Comparison of ENCODE assay signal across 9 cellular contexts in the genomic region with DNA sequence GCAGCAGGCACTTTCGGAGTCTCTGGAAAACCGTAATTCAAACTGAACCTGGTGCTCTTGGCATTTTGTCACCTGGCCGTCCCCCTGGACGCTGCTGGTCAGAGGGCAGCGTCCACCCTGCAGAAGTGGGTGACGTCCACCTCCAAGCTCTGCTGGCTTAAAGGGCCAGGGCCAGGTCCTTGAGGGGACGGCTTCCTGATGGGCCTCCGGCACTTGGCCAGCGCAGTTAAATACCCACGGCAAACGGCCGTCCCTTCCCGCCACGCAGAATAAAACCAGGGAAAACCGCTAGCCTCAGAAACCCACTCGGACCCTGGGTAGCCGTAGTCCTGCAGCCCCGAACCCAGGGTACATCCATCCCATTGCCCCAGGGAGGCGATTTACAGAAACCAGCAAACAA.
DNase-seq lines count a peak whose midpoint lies in the region; ATAC-seq and TF ChIP-seq lines count a peak whose summit lies in the region.
"Had no signal": no experiment of that assay in that cellular context is flagged by ENCODE, and none has a peak within 500 bp of the region (broad histone marks: within the 10 kb centered on the region; RNA-seq: fewer than 3 reads in every experiment).

No MANE protein-coding gene starts in this region.

- peaks cover 15% of the 10 kb centered on the region for H3K36me3 Mint-ChIP-seq in CD8-positive, alpha-beta T cell
- no peaks in the 10 kb centered on the region for H3K36me3 Mint-ChIP-seq in T-helper 17 cell (ENCODE audit: low read depth)

- no peaks in the 10 kb centered on the region for H3K9me3 ChIP-seq in CD8-positive, alpha-beta T cell (ENCODE audit: low read length)
- H3K9me3 ChIP-seq in T-helper 17 cell (ENCODE audit: control insufficient read depth, low read length, poor library complexity, severe bottlenecking) (no peaks in the 10 kb centered on the region), esophagus squamous epithelium (no peaks in the 10 kb centered on the region), spleen (peaks cover 0 to 10% (median 9%) of the 10 kb centered on the region in 8 donors)
- H3K9me3 ChIP-seq: Caco-2 had no signal

- H3K4me1 Mint-ChIP-seq in CD8-positive, alpha-beta T cell (ENCODE audit: low read depth): peaks cover 48% of the 10 kb centered on the region
- peaks cover 28% of the 10 kb centered on the region for H3K4me1 Mint-ChIP-seq in T-helper 17 cell

- ATAC-seq in CD8-positive, alpha-beta T cell: no peak
- no peak for ATAC-seq in T-helper 17 cell
- ATAC-seq: foreskin keratinocyte had no signal

- TF ChIP-seq CTCF in CD8-positive, alpha-beta T cell (IDR thresholded peaks at IDR 0.05): no peak
- TF ChIP-seq CTCF in esophagus squamous epithelium (IDR thresholded peaks at IDR 0.05) (no peak), spleen (IDR thresholded peaks at IDR 0.05 in 8 of 11, conservative IDR thresholded peaks at IDR 0.05 in 3 of 11) (no peak)

- H3K27me3 ChIP-seq in CD8-positive, alpha-beta T cell (ENCODE audit: insufficient read depth, low read length): no peaks in the 10 kb centered on the region
- no peaks in the 10 kb centered on the region for H3K27me3 ChIP-seq in esophagus squamous epithelium
- H3K27me3 ChIP-seq in spleen (replicated peaks in 1 of 7): no peaks in the 10 kb centered on the region
- H3K27me3 ChIP-seq: foreskin keratinocyte had no signal

- peak overlapping the region; percentile 20 for H3K4me3 ChIP-seq in CD8-positive, alpha-beta T cell (ENCODE audit: low read depth, low read length)
- H3K4me3 ChIP-seq in esophagus squamous epithelium (no peak overlapping the region), spleen (peak overlapping the region in 3 of 8 donors; percentile 21 to 58 (median 27))

- H3K4me1 ChIP-seq in CD8-positive, alpha-beta T cell (ENCODE audit: insufficient read depth, low read length): peaks cover 58% of the 10 kb centered on the region
- H3K4me1 ChIP-seq in esophagus squamous epithelium: peaks cover 21 to 51% (median 25%) of the 10 kb centered on the region in 3 donors
- H3K4me1 ChIP-seq in spleen: peaks cover 37 to 64% (median 55%) of the 10 kb centered on the region in 6 donors
- H3K4me1 ChIP-seq: Caco-2, foreskin keratinocyte had no signal

- CTCF ChIA-PET in CD8-positive, alpha-beta T cell (lab: Charles Lee): interaction anchor here (0.6 to 0.9 kb wide), 2 partner anchors 18 to 179 kb away, joined by 3 to 4 read pairs; no protein-coding TSS in a partner anchor

- no peak for DNase-seq in CD8-positive, alpha-beta T cell
- DNase-seq in T-helper 17 cell (no peak), esophagus squamous epithelium (lab: John Stamatoyannopoulos, UW) (no peak), spleen (peak; percentile 82), COLO668 (lab: John Stamatoyannopoulos, UW; ENCODE audit: unreplicated experiment) (no peak), NCI-H128 (lab: John Stamatoyannopoulos, UW; ENCODE audit: unreplicated experiment) (no peak), NCI-H2081 (lab: John Stamatoyannopoulos, UW) (no peak)
- DNase-seq: Caco-2, foreskin keratinocyte had no signal

- H3K27ac ChIP-seq in CD8-positive, alpha-beta T cell (ENCODE audit: low read depth, low read length): peak overlapping the region; percentile 96
- H3K27ac ChIP-seq in esophagus squamous epithelium (peak overlapping the region; percentile 81 to 92 (median 87)), spleen (peak overlapping the region; percentile 74 to 97 (median 93))
- H3K27ac ChIP-seq: foreskin keratinocyte had no signal

- no peak overlapping the region for H3K4me3 Mint-ChIP-seq in CD8-positive, alpha-beta T cell
- peak overlapping the region; percentile 66 for H3K4me3 Mint-ChIP-seq in T-helper 17 cell

- H3K36me3 ChIP-seq in CD8-positive, alpha-beta T cell (ENCODE audit: insufficient read depth, low read length): peaks cover 6% of the 10 kb centered on the region
- H3K36me3 ChIP-seq in esophagus squamous epithelium (peaks cover 0 to 11% (median 2%) of the 10 kb centered on the region in 3 donors), spleen (peaks cover 0 to 14% (median 2%) of the 10 kb centered on the region in 6 donors)

- H3K9me3 Mint-ChIP-seq in CD8-positive, alpha-beta T cell: no peaks in the 10 kb centered on the region

- TF ChIP-seq POLR2A in esophagus squamous epithelium (IDR thresholded peaks at IDR 0.05) (no peak), spleen (IDR thresholded peaks at IDR 0.05) (no peak)

- 89 to 95% methylated on average over 4 to 9 of the region's 19 CpGs for WGBS in esophagus squamous epithelium, 2 donors
- 40 to 83% (median 68%) methylated on average over 12 to 19 of the region's 19 CpGs for WGBS in spleen, 5 donors

- POLR2A ChIA-PET in CD8-positive, alpha-beta T cell (lab: Charles Lee): interaction anchor here (1.2 to 4.2 kb wide), 3 partner anchors 17 to 238 kb away, joined by 3 to 17 read pairs (median 5); a partner anchor contains a TSS

- intact Hi-C loops in CD8-positive, alpha-beta T cell (cut with DNase I, micrococcal nuclease): loop anchor here in 1 of 2 experiments (5.0 to 10.0 kb wide), 2 partner anchors 234 to 239 kb away; a partner anchor contains a TSS
- intact Hi-C loops in esophagus squamous epithelium (cut with DNase I) (no loop called here), spleen (cut with DNase I; ENCODE audit: low total_unique reads) (no loop called here)

- peak overlapping the region; percentile 100 for H3K27ac Mint-ChIP-seq in CD8-positive, alpha-beta T cell
- H3K27ac Mint-ChIP-seq in T-helper 17 cell: peak overlapping the region; percentile 96

- no peaks in the 10 kb centered on the region for H3K27me3 Mint-ChIP-seq in CD8-positive, alpha-beta T cell (ENCODE audit: low read depth)
- H3K27me3 Mint-ChIP-seq in T-helper 17 cell: no peaks in the 10 kb centered on the region
